ENCODE assay signal across 8 cellular contexts in genomic region chr12:34371050-34371449, GRCh38.
"Had no signal": no experiment of that assay in that cellular context is flagged by ENCODE, and none has a peak within 500 bp of the region (broad histone marks: within the 10 kb centered on the region; RNA-seq: fewer than 3 reads in every experiment).

No MANE protein-coding gene starts in this region.

- DNase-seq: GDM1, GF-D8 had no signal

- H3K4me3 ChIP-seq: GM12878 had no signal

- ATAC-seq: GM12878 had no signal

- FAIRE-seq: G401.6, GM12878, GM12891, GM12892, GM18507, GM19239 had no signal
